2 cellular contexts compared by ENCODE assay signal in genomic region chr15:65919353-65919752, GRCh38.
TF ChIP-seq lines count a peak whose summit lies in the region.

No MANE protein-coding gene starts in this region.

TF ChIP-seq in A549, 52 proteins besides CTCF, POLR2A, EP300 and RAD21 (continued from another document):
- TF ChIP-seq MAFK (IDR thresholded peaks at IDR 0.05; ENCODE audit: partially characterized antibody) (peak; percentile 56), TP53 (CRISPR knock-in tag; IDR thresholded peaks at IDR 0.05) (no peak), ZFP36 (IDR thresholded peaks at IDR 0.05; ENCODE audit: borderline replicate concordance, partially characterized antibody) (no peak), ZSCAN20 (CRISPR knock-in tag; IDR thresholded peaks at IDR 0.05) (no peak)

TF ChIP-seq in K562, 482 proteins besides CTCF, POLR2A, EP300 and RAD21 (continued from another document):
- TF ChIP-seq C11orf30 (IDR thresholded peaks at IDR 0.05; ENCODE audit: low read depth): peak; percentile 41; the same call in 1 of the 2 replicates
- no peak for TF ChIP-seq MGA (IDR thresholded peaks at IDR 0.05)
- TF ChIP-seq ZNF316 (IDR thresholded peaks at IDR 0.05): peak; percentile 76
- peak; percentile 35; the same call in 1 of the 2 replicates for TF ChIP-seq MAFF (IDR thresholded peaks at IDR 0.05; ENCODE audit: low read length)
